In genomic region chr2:39379643-39380524, GRCh38 we compare ENCODE assay signal across 8 cellular contexts. TPM values are rescaled to one million over a fixed set of nuclear protein-coding genes. Genes with fewer than 3 reads are reported as not detected.
DNase-seq lines count a peak whose midpoint lies in the region; ATAC-seq and TF ChIP-seq lines count a peak whose summit lies in the region.

No MANE protein-coding gene starts in this region.

- no peak overlapping the region for H3K4me3 ChIP-seq in WERI-Rb-1 (ENCODE audit: low read depth, low read length)

- H3K36me3 ChIP-seq in WERI-Rb-1: peaks cover 5% of the 10 kb centered on the region

- TF ChIP-seq POLR2A in GM18505 (IDR thresholded peaks at IDR 0.05; ENCODE audit: borderline replicate concordance, extremely low read depth, insufficient read depth, insufficient read length): no peak

- ATAC-seq in GM18502 (IDR thresholded peaks at IDR 0.05; ENCODE audit: poor library complexity, unreplicated experiment) (peak; percentile 76), HG02870 (IDR thresholded peaks at IDR 0.05; ENCODE audit: unreplicated experiment) (peak; percentile 76), sciatic nerve (peak; percentile 90), GM18505 (IDR thresholded peaks at IDR 0.05; ENCODE audit: unreplicated experiment) (no peak)

- intact Hi-C loops in sciatic nerve (cut with DNase I): no loop called here

- peak; percentile 46 for TF ChIP-seq CTCF in WERI-Rb-1 (IDR thresholded peaks at IDR 0.05; ENCODE audit: low read depth, low read length)

- DNase-seq in AG08395 (ENCODE audit: low spot score) (peak; percentile 50), NCI-H146 treated with DMSO at 0.1 percent for 48 hours (lab: John Stamatoyannopoulos, UW; ENCODE audit: unreplicated experiment) (peak; percentile 36), WERI-Rb-1 (no peak), globus pallidus (ENCODE audit: low spot score) (peak; percentile 74), sciatic nerve (ENCODE audit: low spot score) (no peak)

- H3K9me3 ChIP-seq in WERI-Rb-1 (ENCODE audit: severe bottlenecking): no peaks in the 10 kb centered on the region

- H3K27ac ChIP-seq in WERI-Rb-1: no peak overlapping the region

- no peaks in the 10 kb centered on the region for H3K27me3 ChIP-seq in WERI-Rb-1 (ENCODE audit: insufficient read depth, low read depth, severe bottlenecking)

RNA-seq across cellular contexts. Expression of gene MAP4K3, which starts 57.2 kb away (rescaled TPM):
- 50.4 TPM for total RNA-seq in sciatic nerve

Comparison
In these comparisons a context has a peak if more than half of its experiments do, and no peak if none do; other contexts are left out.
1. DNase-seq: peak in AG08395 (single experiment), NCI-H146 treated with DMSO at 0.1 percent for 48 hours (single experiment) and globus pallidus (single experiment); none in WERI-Rb-1 (single experiment) and sciatic nerve (single experiment).